26 cellular contexts compared by ENCODE assay signal in the genomic region with DNA sequence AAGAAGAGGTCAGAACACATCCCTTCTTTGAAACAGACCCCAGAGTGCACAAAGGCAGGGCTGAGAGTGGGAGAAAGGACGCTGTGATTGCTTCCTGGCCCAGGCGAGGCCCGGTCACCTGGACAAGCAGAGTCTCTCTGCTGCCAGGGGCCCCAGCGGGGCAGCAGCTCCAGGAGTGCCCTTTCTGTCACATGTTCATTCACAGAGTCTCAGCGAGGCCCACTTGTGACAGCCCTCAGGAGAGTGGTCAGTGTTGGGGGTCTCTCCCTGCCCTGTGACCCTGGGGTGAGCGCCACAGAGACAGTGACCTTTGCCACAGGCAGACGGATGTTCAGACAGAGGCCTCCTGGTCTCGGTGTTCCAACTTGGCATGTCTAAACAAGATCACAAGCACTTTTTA.
"Had no signal": no experiment of that assay in that cellular context is flagged by ENCODE, and none has a peak within 500 bp of the region (broad histone marks: within the 10 kb centered on the region; RNA-seq: fewer than 3 reads in every experiment).

No MANE protein-coding gene starts in this region.

- H3K27ac ChIP-seq: left lung, neutrophil, ovary, skin epidermis, suprapubic skin, thoracic aorta, tibial artery, upper lobe of right lung, uterus had no signal

- H3K36me3 Mint-ChIP-seq: naive thymus-derived CD8-positive, alpha-beta T cell had no signal

- H3K4me3 ChIP-seq: left lung, ovary, skin epidermis, suprapubic skin, thoracic aorta, tibial artery, upper lobe of right lung, uterus had no signal

- H3K9me3 Mint-ChIP-seq: naive thymus-derived CD8-positive, alpha-beta T cell; nephron; neural crest cell; stimulated activated naive CD8-positive, alpha-beta T cell treated with anti-CD3 and anti-CD28 coated beads, Interleukin-15, Interleukin-2, amounts not matched to agents 100 ng/mL and 50 ng/mL, for 24 hours had no signal

- ATAC-seq: left colon; left lung; naive thymus-derived CD8-positive, alpha-beta T cell; right cardiac atrium; sciatic nerve; upper lobe of right lung had no signal

- H3K27ac Mint-ChIP-seq: nephron; progenitor cell of endocrine pancreas; stimulated activated naive CD8-positive, alpha-beta T cell treated with anti-CD3 and anti-CD28 coated beads, Interleukin-15, Interleukin-2, amounts not matched to agents 100 ng/mL and 50 ng/mL, for 24 hours had no signal

- H3K27me3 ChIP-seq: ovary, upper lobe of right lung, uterus had no signal

- H3K4me1 Mint-ChIP-seq: naive thymus-derived CD8-positive, alpha-beta T cell had no signal

- H3K4me1 ChIP-seq: left lung, upper lobe of right lung, uterus had no signal

- H3K4me3 Mint-ChIP-seq: naive thymus-derived CD8-positive, alpha-beta T cell; nephron; neural crest cell; stimulated activated naive CD8-positive, alpha-beta T cell treated with anti-CD3 and anti-CD28 coated beads, Interleukin-15, Interleukin-2, amounts not matched to agents 100 ng/mL and 50 ng/mL, for 24 hours had no signal

- DNase-seq: hippocampal formation; left colon; left lung; mesenchymal stem cell; naive thymus-derived CD8-positive, alpha-beta T cell; occipital lobe; ovary; right cardiac atrium; stimulated activated CD4-positive, alpha-beta T cell treated with anti-CD3 and anti-CD28 coated beads, Interleukin-12 subunit alpha, Interleukin-12 subunit beta, amount 100 ng/mL, for 4 hours; stimulated activated CD4-positive, alpha-beta T cell treated with anti-CD3 and anti-CD28 coated beads, Interleukin-15, amount 100 ng/mL, for 24 hours; stimulated activated CD4-positive, alpha-beta T cell treated with anti-CD3 and anti-CD28 coated beads, Interleukin-2, amount 100 ng/mL, for 24 hours; stimulated activated CD4-positive, alpha-beta T cell treated with anti-CD3 and anti-CD28 coated beads, Interleukin-4, amount 100 ng/mL, for 1 hour; stimulated activated naive CD4-positive, alpha-beta T cell; tibial artery; trophoblast cell; upper lobe of right lung; uterus had no signal

- H3K9me3 ChIP-seq: left lung, neutrophil, ovary, suprapubic skin, thoracic aorta, tibial artery, upper lobe of right lung, uterus had no signal

- H3K36me3 ChIP-seq: left lung, neutrophil, ovary, suprapubic skin, thoracic aorta, tibial artery, upper lobe of right lung, uterus had no signal
